ENCODE assay signal across 15 cellular contexts in genomic region chr5:131288328-131288727, GRCh38. TPM values are rescaled to one million over a fixed set of nuclear protein-coding genes. Genes with fewer than 3 reads are reported as not detected.
DNase-seq lines count a peak whose midpoint lies in the region; ATAC-seq and TF ChIP-seq lines count a peak whose summit lies in the region.
"Had no signal": no experiment of that assay in that cellular context is flagged by ENCODE, and none has a peak within 500 bp of the region (broad histone marks: within the 10 kb centered on the region; RNA-seq: fewer than 3 reads in every experiment).

No MANE protein-coding gene starts in this region.

- H3K27ac Mint-ChIP-seq in activated CD8-positive, alpha-beta memory T cell treated with anti-CD3 and anti-CD28 coated beads, Interleukin-2, amount 10 ng/mL, durations not matched to agents 7 days and 5 days: peak overlapping the region; percentile 84
- H3K27ac Mint-ChIP-seq in activated CD8-positive, alpha-beta T cell treated with anti-CD3 and anti-CD28 coated beads for 36 hours: peak overlapping the region; percentile 94
- peak overlapping the region; percentile 93 to 94 for H3K27ac Mint-ChIP-seq in natural killer cell treated with Interleukin-12 subunit alpha and Interleukin-12 subunit beta and Interleukin-15 and Interleukin-18, amount 100 ng/mL, for 72 hours

- CTCF ChIA-PET in activated CD8-positive, alpha-beta memory T cell treated with anti-CD3 and anti-CD28 coated beads, Interleukin-2, amount 10 ng/mL, durations not matched to agents 7 days and 5 days (lab: Charles Lee): interaction anchor here (1.2 to 1.6 kb wide), 2 partner anchors 36 to 63 kb away, joined by 3 read pairs; no protein-coding TSS in a partner anchor
- CTCF ChIA-PET in activated CD8-positive, alpha-beta T cell treated with anti-CD3 and anti-CD28 coated beads for 36 hours (lab: Charles Lee): interaction anchor here (0.6 to 1.5 kb wide), 3 partner anchors 89 to 94 kb away, joined by 3 to 4 read pairs (median 3); no protein-coding TSS in a partner anchor

- H3K27ac ChIP-seq in body of pancreas: no peak overlapping the region
- H3K27ac ChIP-seq: brain microvascular endothelial cell, gastrocnemius medialis, prostate gland had no signal

- no peaks in the 10 kb centered on the region for H3K36me3 ChIP-seq in body of pancreas (replicated peaks in 1 of 2; ENCODE audit: insufficient read depth in 1 of 2, low read depth in 2 of 2)
- H3K36me3 ChIP-seq: brain microvascular endothelial cell, gastrocnemius medialis, prostate gland had no signal

- no peak for TF ChIP-seq POLR2A in body of pancreas (IDR thresholded peaks at IDR 0.05)

- no peak for TF ChIP-seq CTCF in activated CD8-positive, alpha-beta T cell treated with anti-CD3 and anti-CD28 coated beads for 36 hours (IDR thresholded peaks at IDR 0.05)
- no peak for TF ChIP-seq CTCF in body of pancreas (IDR thresholded peaks at IDR 0.05)

- no peak for DNase-seq in activated CD8-positive, alpha-beta memory T cell treated with anti-CD3 and anti-CD28 coated beads, Interleukin-2, amount 10 ng/mL, durations not matched to agents 7 days and 5 days
- DNase-seq in activated CD8-positive, alpha-beta memory T cell treated with anti-CD3 and anti-CD28 coated beads for 24 hours: no peak
- no peak for DNase-seq in activated CD8-positive, alpha-beta T cell treated with anti-CD3 and anti-CD28 coated beads for 36 hours
- DNase-seq in natural killer cell treated with Interleukin-12 subunit alpha and Interleukin-12 subunit beta and Interleukin-15 and Interleukin-18, amount 100 ng/mL, for 72 hours (ENCODE audit: low spot score): no peak
- DNase-seq in body of pancreas (no peak), DMS 273 treated with DMSO at 0.1 percent for 48 hours (lab: John Stamatoyannopoulos, UW) (no peak)
- no peak for DNase-seq in stimulated activated CD4-positive, alpha-beta T cell treated with anti-CD3 and anti-CD28 coated beads, Interleukin-4, amount 100 ng/mL, for 24 hours
- DNase-seq: brain microvascular endothelial cell, gastrocnemius medialis, islet precursor cell, midbrain, upper lobe of right lung had no signal

- no peak for ATAC-seq in activated CD8-positive, alpha-beta memory T cell treated with anti-CD3 and anti-CD28 coated beads, Interleukin-2, amount 10 ng/mL, durations not matched to agents 7 days and 5 days
- ATAC-seq in HG02870 (IDR thresholded peaks at IDR 0.05; ENCODE audit: unreplicated experiment) (peak; percentile 30), body of pancreas (no peak)
- ATAC-seq in activated CD8-positive, alpha-beta T cell treated with anti-CD3 and anti-CD28 coated beads for 36 hours: no peak
- no peak for ATAC-seq in natural killer cell treated with Interleukin-12 subunit alpha and Interleukin-12 subunit beta and Interleukin-15 and Interleukin-18, amount 100 ng/mL, for 72 hours
- ATAC-seq: gastrocnemius medialis, Right ventricle myocardium inferior, upper lobe of right lung had no signal

- H3K36me3 Mint-ChIP-seq in activated CD8-positive, alpha-beta memory T cell treated with anti-CD3 and anti-CD28 coated beads, Interleukin-2, amount 10 ng/mL, durations not matched to agents 7 days and 5 days: peaks cover 42% of the 10 kb centered on the region
- peaks cover 43% of the 10 kb centered on the region for H3K36me3 Mint-ChIP-seq in activated CD8-positive, alpha-beta T cell treated with anti-CD3 and anti-CD28 coated beads for 36 hours (ENCODE audit: low read depth)
- H3K36me3 Mint-ChIP-seq in natural killer cell treated with Interleukin-12 subunit alpha and Interleukin-12 subunit beta and Interleukin-15 and Interleukin-18, amount 100 ng/mL, for 72 hours: no peaks in the 10 kb centered on the region

- intact Hi-C loops in activated CD8-positive, alpha-beta T cell treated with anti-CD3 and anti-CD28 coated beads for 36 hours (cut with micrococcal nuclease): loop anchor here (2.0 to 5.0 kb wide), 2 partner anchors 14 to 34 kb away; no protein-coding TSS in a partner anchor
- intact Hi-C loops in body of pancreas (cut with DNase I): no loop called here

- peak overlapping the region; percentile 63 for H3K4me3 Mint-ChIP-seq in activated CD8-positive, alpha-beta memory T cell treated with anti-CD3 and anti-CD28 coated beads, Interleukin-2, amount 10 ng/mL, durations not matched to agents 7 days and 5 days
- H3K4me3 Mint-ChIP-seq in activated CD8-positive, alpha-beta T cell treated with anti-CD3 and anti-CD28 coated beads for 36 hours: peak overlapping the region; percentile 62
- peak overlapping the region; percentile 78 for H3K4me3 Mint-ChIP-seq in natural killer cell treated with Interleukin-12 subunit alpha and Interleukin-12 subunit beta and Interleukin-15 and Interleukin-18, amount 100 ng/mL, for 72 hours

- no peaks in the 10 kb centered on the region for H3K27me3 Mint-ChIP-seq in activated CD8-positive, alpha-beta memory T cell treated with anti-CD3 and anti-CD28 coated beads, Interleukin-2, amount 10 ng/mL, durations not matched to agents 7 days and 5 days
- no peaks in the 10 kb centered on the region for H3K27me3 Mint-ChIP-seq in activated CD8-positive, alpha-beta T cell treated with anti-CD3 and anti-CD28 coated beads for 36 hours
- H3K27me3 Mint-ChIP-seq in natural killer cell treated with Interleukin-12 subunit alpha and Interleukin-12 subunit beta and Interleukin-15 and Interleukin-18, amount 100 ng/mL, for 72 hours: no peaks in the 10 kb centered on the region

- peaks cover 68% of the 10 kb centered on the region for H3K4me1 Mint-ChIP-seq in activated CD8-positive, alpha-beta memory T cell treated with anti-CD3 and anti-CD28 coated beads, Interleukin-2, amount 10 ng/mL, durations not matched to agents 7 days and 5 days
- peaks cover 69% of the 10 kb centered on the region for H3K4me1 Mint-ChIP-seq in activated CD8-positive, alpha-beta T cell treated with anti-CD3 and anti-CD28 coated beads for 36 hours (ENCODE audit: low read depth)
- peaks cover 43 to 47% of the 10 kb centered on the region in 2 donors for H3K4me1 Mint-ChIP-seq in natural killer cell treated with Interleukin-12 subunit alpha and Interleukin-12 subunit beta and Interleukin-15 and Interleukin-18, amount 100 ng/mL, for 72 hours (ENCODE audit: low read depth in 2 of 2)

- WGBS in body of pancreas, 2 donors: 61 to 84% methylated on average over 1 of the region's 1 CpG

- no peaks in the 10 kb centered on the region for H3K27me3 ChIP-seq in body of pancreas
- H3K27me3 ChIP-seq: brain microvascular endothelial cell, gastrocnemius medialis, upper lobe of right lung had no signal

- no peak overlapping the region for H3K4me3 ChIP-seq in body of pancreas
- H3K4me3 ChIP-seq: gastrocnemius medialis, prostate gland had no signal

- no peaks in the 10 kb centered on the region for H3K9me3 Mint-ChIP-seq in activated CD8-positive, alpha-beta memory T cell treated with anti-CD3 and anti-CD28 coated beads, Interleukin-2, amount 10 ng/mL, durations not matched to agents 7 days and 5 days (ENCODE audit: low read depth)
- no peaks in the 10 kb centered on the region for H3K9me3 Mint-ChIP-seq in activated CD8-positive, alpha-beta T cell treated with anti-CD3 and anti-CD28 coated beads for 36 hours
- no peaks in the 10 kb centered on the region for H3K9me3 Mint-ChIP-seq in natural killer cell treated with Interleukin-12 subunit alpha and Interleukin-12 subunit beta and Interleukin-15 and Interleukin-18, amount 100 ng/mL, for 72 hours

- H3K4me1 ChIP-seq in body of pancreas: no peaks in the 10 kb centered on the region
- H3K4me1 ChIP-seq: gastrocnemius medialis, prostate gland, upper lobe of right lung had no signal

- H3K9me3 ChIP-seq in body of pancreas: no peaks in the 10 kb centered on the region
- H3K9me3 ChIP-seq: gastrocnemius medialis, prostate gland, upper lobe of right lung had no signal

- POLR2A ChIA-PET in activated CD8-positive, alpha-beta T cell treated with anti-CD3 and anti-CD28 coated beads for 36 hours (lab: Charles Lee): interaction anchor here (1.0 to 2.3 kb wide), 5 partner anchors 16 to 97 kb away, joined by 3 to 6 read pairs (median 4); partner anchors contain the start of gene CDC42SE2

RNA-seq across cellular contexts. Expression of gene CDC42SE2, which starts 24.5 kb away (rescaled TPM):
- total RNA-seq in activated CD8-positive, alpha-beta memory T cell treated with anti-CD3 and anti-CD28 coated beads, Interleukin-2, amount 10 ng/mL, durations not matched to agents 7 days and 5 days: 100 to 1,000 TPM; 118 to 149 TPM
- 100 to 1,000 TPM; 100 to 102 TPM for total RNA-seq in activated CD8-positive, alpha-beta T cell treated with anti-CD3 and anti-CD28 coated beads for 36 hours
- 100 to 1,000 TPM in 1 of 2 donors, 10 to 100 TPM in 1; 78.2 to 120 TPM for total RNA-seq in natural killer cell treated with Interleukin-12 subunit alpha and Interleukin-12 subunit beta and Interleukin-15 and Interleukin-18, amount 100 ng/mL, for 72 hours
- total RNA-seq in body of pancreas: 10 to 100 TPM; 23.4 to 33.5 TPM
